1 cellular context compared by ENCODE assay signal in the genomic region with DNA sequence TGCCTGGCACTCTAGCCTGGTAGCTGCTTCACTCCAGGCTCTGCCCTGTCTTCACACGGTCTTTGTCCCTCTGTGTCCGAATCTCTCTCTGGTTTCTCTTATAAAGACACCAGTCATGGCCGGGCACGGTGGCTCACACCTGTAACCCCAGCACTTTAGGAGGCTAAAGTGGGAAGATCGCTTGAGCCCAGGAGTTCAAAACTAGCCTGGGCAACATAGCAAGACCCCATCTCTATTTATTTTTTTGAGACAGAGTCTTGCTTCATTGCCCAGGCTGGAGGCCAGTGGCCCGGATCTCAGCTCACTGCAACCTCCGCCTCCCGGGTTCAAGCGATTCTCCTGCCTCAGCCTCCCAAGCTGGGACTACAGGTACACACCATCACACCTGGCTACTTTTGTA. TPM values are rescaled to one million over a fixed set of nuclear protein-coding genes. Genes with fewer than 3 reads are reported as not detected.
"Had no signal": no experiment of that assay in that cellular context is flagged by ENCODE, and none has a peak within 500 bp of the region (broad histone marks: within the 10 kb centered on the region; RNA-seq: fewer than 3 reads in every experiment).

No MANE protein-coding gene starts in this region.

RNA-seq across cellular contexts. Expression of gene GLIS2, which starts 17.8 kb away (rescaled TPM):
- polyA plus RNA-seq: naive thymus-derived CD4-positive, alpha-beta T cell had no signal
